ENCODE assay signal across 1 cellular context in the genomic region with DNA sequence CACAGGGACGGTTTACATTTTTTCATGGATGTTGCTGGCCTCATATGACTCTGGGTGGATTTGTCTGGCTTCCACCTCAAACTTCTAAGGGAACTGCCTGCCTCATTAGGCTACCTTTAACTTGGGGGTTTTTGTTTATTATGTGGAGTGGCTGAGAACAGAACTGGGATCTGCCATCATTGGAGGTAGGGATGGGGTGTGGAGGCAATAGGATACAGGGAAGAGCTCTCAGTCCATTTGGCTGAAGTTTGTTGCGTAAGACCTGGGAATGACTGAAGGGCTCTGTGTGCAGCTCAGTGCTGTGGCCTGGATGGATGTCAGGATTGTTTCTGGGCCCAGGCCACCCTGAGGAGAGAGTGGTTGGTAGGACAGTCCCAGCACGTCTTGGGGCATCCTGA.
TF ChIP-seq lines count a peak whose summit lies in the region.

No MANE protein-coding gene starts in this region.

TF ChIP-seq in HepG2, 621 proteins besides CTCF, POLR2A, EP300 and RAD21 (continued from another document and continues in another):
- TF ChIP-seq, protein P1, sequence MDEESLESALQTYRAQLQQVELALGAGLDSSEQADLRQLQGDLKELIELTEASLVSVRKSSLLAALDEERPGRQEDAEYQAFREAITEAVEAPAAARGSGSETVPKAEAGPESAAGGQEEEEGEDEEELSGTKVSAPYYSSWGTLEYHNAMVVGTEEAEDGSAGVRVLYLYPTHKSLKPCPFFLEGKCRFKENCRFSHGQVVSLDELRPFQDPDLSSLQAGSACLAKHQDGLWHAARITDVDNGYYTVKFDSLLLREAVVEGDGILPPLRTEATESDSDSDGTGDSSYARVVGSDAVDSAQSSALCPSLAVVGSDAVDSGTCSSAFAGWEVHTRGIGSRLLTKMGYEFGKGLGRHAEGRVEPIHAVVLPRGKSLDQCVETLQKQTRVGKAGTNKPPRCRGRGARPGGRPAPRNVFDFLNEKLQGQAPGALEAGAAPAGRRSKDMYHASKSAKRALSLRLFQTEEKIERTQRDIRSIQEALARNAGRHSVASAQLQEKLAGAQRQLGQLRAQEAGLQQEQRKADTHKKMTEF (CRISPR knock-in tag; IDR thresholded peaks at IDR 0.05), result no peak
- TF ChIP-seq, protein P2, sequence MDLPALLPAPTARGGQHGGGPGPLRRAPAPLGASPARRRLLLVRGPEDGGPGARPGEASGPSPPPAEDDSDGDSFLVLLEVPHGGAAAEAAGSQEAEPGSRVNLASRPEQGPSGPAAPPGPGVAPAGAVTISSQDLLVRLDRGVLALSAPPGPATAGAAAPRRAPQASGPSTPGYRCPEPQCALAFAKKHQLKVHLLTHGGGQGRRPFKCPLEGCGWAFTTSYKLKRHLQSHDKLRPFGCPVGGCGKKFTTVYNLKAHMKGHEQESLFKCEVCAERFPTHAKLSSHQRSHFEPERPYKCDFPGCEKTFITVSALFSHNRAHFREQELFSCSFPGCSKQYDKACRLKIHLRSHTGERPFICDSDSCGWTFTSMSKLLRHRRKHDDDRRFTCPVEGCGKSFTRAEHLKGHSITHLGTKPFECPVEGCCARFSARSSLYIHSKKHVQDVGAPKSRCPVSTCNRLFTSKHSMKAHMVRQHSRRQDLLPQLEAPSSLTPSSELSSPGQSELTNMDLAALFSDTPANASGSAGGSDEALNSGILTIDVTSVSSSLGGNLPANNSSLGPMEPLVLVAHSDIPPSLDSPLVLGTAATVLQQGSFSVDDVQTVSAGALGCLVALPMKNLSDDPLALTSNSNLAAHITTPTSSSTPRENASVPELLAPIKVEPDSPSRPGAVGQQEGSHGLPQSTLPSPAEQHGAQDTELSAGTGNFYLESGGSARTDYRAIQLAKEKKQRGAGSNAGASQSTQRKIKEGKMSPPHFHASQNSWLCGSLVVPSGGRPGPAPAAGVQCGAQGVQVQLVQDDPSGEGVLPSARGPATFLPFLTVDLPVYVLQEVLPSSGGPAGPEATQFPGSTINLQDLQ (CRISPR knock-in tag; IDR thresholded peaks at IDR 0.05), result peak; percentile 80; the same call in 1 of the 2 replicates
- TF ChIP-seq, protein P3, sequence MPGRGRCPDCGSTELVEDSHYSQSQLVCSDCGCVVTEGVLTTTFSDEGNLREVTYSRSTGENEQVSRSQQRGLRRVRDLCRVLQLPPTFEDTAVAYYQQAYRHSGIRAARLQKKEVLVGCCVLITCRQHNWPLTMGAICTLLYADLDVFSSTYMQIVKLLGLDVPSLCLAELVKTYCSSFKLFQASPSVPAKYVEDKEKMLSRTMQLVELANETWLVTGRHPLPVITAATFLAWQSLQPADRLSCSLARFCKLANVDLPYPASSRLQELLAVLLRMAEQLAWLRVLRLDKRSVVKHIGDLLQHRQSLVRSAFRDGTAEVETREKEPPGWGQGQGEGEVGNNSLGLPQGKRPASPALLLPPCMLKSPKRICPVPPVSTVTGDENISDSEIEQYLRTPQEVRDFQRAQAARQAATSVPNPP (CRISPR knock-in tag; IDR thresholded peaks at IDR 0.05), result no peak
- TF ChIP-seq RNF2 (conservative IDR thresholded peaks at IDR 0.05; ENCODE audit: low read depth), result no peak
- no peak for TF ChIP-seq ZNF33B (CRISPR knock-in tag; IDR thresholded peaks at IDR 0.05)
- TF ChIP-seq, protein P4, sequence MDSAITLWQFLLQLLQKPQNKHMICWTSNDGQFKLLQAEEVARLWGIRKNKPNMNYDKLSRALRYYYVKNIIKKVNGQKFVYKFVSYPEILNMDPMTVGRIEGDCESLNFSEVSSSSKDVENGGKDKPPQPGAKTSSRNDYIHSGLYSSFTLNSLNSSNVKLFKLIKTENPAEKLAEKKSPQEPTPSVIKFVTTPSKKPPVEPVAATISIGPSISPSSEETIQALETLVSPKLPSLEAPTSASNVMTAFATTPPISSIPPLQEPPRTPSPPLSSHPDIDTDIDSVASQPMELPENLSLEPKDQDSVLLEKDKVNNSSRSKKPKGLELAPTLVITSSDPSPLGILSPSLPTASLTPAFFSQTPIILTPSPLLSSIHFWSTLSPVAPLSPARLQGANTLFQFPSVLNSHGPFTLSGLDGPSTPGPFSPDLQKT (CRISPR knock-in tag; IDR thresholded peaks at IDR 0.05; ENCODE audit: borderline replicate concordance), result no peak
- TF ChIP-seq ZNF737 (CRISPR knock-in tag; IDR thresholded peaks at IDR 0.05; ENCODE audit: borderline replicate concordance), result 0 out of 2 replicates have a peak, but pooled peaks have one; percentile 46
- TF ChIP-seq, protein P5, sequence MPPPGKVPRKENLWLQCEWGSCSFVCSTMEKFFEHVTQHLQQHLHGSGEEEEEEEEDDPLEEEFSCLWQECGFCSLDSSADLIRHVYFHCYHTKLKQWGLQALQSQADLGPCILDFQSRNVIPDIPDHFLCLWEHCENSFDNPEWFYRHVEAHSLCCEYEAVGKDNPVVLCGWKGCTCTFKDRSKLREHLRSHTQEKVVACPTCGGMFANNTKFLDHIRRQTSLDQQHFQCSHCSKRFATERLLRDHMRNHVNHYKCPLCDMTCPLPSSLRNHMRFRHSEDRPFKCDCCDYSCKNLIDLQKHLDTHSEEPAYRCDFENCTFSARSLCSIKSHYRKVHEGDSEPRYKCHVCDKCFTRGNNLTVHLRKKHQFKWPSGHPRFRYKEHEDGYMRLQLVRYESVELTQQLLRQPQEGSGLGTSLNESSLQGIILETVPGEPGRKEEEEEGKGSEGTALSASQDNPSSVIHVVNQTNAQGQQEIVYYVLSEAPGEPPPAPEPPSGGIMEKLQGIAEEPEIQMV (CRISPR knock-in tag; IDR thresholded peaks at IDR 0.05; ENCODE audit: low read depth), result no peak
- no peak for TF ChIP-seq DPF2 (CRISPR knock-in tag; IDR thresholded peaks at IDR 0.05; ENCODE audit: borderline replicate concordance, low read depth)
- no peak for TF ChIP-seq BCL6 (CRISPR knock-in tag; IDR thresholded peaks at IDR 0.05)
- TF ChIP-seq ZNF549 (CRISPR knock-in tag; IDR thresholded peaks at IDR 0.05), result no peak
- TF ChIP-seq, protein P6, sequence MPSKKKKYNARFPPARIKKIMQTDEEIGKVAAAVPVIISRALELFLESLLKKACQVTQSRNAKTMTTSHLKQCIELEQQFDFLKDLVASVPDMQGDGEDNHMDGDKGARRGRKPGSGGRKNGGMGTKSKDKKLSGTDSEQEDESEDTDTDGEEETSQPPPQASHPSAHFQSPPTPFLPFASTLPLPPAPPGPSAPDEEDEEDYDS (CRISPR knock-in tag; IDR thresholded peaks at IDR 0.05), result no peak
- TF ChIP-seq ZNF788 (CRISPR knock-in tag; IDR thresholded peaks at IDR 0.05; ENCODE audit: borderline replicate concordance), result no peak
- no peak for TF ChIP-seq FOXA1 (IDR thresholded peaks at IDR 0.05)
- TF ChIP-seq FOXA1 (CRISPR knock-in tag; IDR thresholded peaks at IDR 0.05), result no peak
- TF ChIP-seq KDM1A (CRISPR knock-in tag; IDR thresholded peaks at IDR 0.05), result no peak
- TF ChIP-seq ATF1 (CRISPR knock-in tag; IDR thresholded peaks at IDR 0.05), result no peak
- TF ChIP-seq, protein P7, sequence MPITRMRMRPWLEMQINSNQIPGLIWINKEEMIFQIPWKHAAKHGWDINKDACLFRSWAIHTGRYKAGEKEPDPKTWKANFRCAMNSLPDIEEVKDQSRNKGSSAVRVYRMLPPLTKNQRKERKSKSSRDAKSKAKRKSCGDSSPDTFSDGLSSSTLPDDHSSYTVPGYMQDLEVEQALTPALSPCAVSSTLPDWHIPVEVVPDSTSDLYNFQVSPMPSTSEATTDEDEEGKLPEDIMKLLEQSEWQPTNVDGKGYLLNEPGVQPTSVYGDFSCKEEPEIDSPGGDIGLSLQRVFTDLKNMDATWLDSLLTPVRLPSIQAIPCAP (CRISPR knock-in tag; IDR thresholded peaks at IDR 0.05; ENCODE audit: low read depth), result no peak
- no peak for TF ChIP-seq KLF6 (CRISPR knock-in tag; IDR thresholded peaks at IDR 0.05)
- no peak for TF ChIP-seq MTF1 (CRISPR knock-in tag; IDR thresholded peaks at IDR 0.05)
- TF ChIP-seq, protein P8, sequence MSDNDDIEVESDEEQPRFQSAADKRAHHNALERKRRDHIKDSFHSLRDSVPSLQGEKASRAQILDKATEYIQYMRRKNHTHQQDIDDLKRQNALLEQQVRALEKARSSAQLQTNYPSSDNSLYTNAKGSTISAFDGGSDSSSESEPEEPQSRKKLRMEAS (IDR thresholded peaks at IDR 0.05), result peak; percentile 31; the same call in 1 of the 2 replicates
- TF ChIP-seq IRF2 (CRISPR knock-in tag; IDR thresholded peaks at IDR 0.05), result no peak
- peak; percentile 46 for TF ChIP-seq MED8 (CRISPR knock-in tag; IDR thresholded peaks at IDR 0.05; ENCODE audit: insufficient replicate concordance)
- no peak for TF ChIP-seq ZFAT (CRISPR knock-in tag; conservative IDR thresholded peaks at IDR 0.05)
- no peak for TF ChIP-seq SNRNP70 (IDR thresholded peaks at IDR 0.05; ENCODE audit: low read depth, low read length)
- no peak for TF ChIP-seq NFIB (CRISPR knock-in tag; IDR thresholded peaks at IDR 0.05; ENCODE audit: borderline replicate concordance)
- TF ChIP-seq, protein P9, sequence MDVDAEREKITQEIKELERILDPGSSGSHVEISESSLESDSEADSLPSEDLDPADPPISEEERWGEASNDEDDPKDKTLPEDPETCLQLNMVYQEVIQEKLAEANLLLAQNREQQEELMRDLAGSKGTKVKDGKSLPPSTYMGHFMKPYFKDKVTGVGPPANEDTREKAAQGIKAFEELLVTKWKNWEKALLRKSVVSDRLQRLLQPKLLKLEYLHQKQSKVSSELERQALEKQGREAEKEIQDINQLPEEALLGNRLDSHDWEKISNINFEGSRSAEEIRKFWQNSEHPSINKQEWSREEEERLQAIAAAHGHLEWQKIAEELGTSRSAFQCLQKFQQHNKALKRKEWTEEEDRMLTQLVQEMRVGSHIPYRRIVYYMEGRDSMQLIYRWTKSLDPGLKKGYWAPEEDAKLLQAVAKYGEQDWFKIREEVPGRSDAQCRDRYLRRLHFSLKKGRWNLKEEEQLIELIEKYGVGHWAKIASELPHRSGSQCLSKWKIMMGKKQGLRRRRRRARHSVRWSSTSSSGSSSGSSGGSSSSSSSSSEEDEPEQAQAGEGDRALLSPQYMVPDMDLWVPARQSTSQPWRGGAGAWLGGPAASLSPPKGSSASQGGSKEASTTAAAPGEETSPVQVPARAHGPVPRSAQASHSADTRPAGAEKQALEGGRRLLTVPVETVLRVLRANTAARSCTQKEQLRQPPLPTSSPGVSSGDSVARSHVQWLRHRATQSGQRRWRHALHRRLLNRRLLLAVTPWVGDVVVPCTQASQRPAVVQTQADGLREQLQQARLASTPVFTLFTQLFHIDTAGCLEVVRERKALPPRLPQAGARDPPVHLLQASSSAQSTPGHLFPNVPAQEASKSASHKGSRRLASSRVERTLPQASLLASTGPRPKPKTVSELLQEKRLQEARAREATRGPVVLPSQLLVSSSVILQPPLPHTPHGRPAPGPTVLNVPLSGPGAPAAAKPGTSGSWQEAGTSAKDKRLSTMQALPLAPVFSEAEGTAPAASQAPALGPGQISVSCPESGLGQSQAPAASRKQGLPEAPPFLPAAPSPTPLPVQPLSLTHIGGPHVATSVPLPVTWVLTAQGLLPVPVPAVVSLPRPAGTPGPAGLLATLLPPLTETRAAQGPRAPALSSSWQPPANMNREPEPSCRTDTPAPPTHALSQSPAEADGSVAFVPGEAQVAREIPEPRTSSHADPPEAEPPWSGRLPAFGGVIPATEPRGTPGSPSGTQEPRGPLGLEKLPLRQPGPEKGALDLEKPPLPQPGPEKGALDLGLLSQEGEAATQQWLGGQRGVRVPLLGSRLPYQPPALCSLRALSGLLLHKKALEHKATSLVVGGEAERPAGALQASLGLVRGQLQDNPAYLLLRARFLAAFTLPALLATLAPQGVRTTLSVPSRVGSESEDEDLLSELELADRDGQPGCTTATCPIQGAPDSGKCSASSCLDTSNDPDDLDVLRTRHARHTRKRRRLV (CRISPR knock-in tag; IDR thresholded peaks at IDR 0.05), result 0 out of 2 replicates have a peak, but pooled peaks have one; percentile 39
- 0 out of 2 replicates have a peak, but pooled peaks have one; percentile 3 for TF ChIP-seq ZNF607 (CRISPR knock-in tag; IDR thresholded peaks at IDR 0.05; ENCODE audit: borderline replicate concordance)
- no peak for TF ChIP-seq RFX5 (IDR thresholded peaks at IDR 0.05; ENCODE audit: low read depth, low read length)
- no peak for TF ChIP-seq SP4 (CRISPR knock-in tag; IDR thresholded peaks at IDR 0.05)
- TF ChIP-seq, protein P10, sequence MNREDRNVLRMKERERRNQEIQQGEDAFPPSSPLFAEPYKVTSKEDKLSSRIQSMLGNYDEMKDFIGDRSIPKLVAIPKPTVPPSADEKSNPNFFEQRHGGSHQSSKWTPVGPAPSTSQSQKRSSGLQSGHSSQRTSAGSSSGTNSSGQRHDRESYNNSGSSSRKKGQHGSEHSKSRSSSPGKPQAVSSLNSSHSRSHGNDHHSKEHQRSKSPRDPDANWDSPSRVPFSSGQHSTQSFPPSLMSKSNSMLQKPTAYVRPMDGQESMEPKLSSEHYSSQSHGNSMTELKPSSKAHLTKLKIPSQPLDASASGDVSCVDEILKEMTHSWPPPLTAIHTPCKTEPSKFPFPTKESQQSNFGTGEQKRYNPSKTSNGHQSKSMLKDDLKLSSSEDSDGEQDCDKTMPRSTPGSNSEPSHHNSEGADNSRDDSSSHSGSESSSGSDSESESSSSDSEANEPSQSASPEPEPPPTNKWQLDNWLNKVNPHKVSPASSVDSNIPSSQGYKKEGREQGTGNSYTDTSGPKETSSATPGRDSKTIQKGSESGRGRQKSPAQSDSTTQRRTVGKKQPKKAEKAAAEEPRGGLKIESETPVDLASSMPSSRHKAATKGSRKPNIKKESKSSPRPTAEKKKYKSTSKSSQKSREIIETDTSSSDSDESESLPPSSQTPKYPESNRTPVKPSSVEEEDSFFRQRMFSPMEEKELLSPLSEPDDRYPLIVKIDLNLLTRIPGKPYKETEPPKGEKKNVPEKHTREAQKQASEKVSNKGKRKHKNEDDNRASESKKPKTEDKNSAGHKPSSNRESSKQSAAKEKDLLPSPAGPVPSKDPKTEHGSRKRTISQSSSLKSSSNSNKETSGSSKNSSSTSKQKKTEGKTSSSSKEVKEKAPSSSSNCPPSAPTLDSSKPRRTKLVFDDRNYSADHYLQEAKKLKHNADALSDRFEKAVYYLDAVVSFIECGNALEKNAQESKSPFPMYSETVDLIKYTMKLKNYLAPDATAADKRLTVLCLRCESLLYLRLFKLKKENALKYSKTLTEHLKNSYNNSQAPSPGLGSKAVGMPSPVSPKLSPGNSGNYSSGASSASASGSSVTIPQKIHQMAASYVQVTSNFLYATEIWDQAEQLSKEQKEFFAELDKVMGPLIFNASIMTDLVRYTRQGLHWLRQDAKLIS (CRISPR knock-in tag; IDR thresholded peaks at IDR 0.05), result no peak
- TF ChIP-seq EHMT2 (IDR thresholded peaks at IDR 0.05; ENCODE audit: borderline replicate concordance, low read depth, low read length), result peak; percentile 78; the same call in 1 of the 2 replicates
- TF ChIP-seq, protein P11, sequence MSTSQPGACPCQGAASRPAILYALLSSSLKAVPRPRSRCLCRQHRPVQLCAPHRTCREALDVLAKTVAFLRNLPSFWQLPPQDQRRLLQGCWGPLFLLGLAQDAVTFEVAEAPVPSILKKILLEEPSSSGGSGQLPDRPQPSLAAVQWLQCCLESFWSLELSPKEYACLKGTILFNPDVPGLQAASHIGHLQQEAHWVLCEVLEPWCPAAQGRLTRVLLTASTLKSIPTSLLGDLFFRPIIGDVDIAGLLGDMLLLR (CRISPR knock-in tag; IDR thresholded peaks at IDR 0.05), result 0 out of 2 replicates have a peak, but pooled peaks have one; percentile 39
- TF ChIP-seq, protein P12, sequence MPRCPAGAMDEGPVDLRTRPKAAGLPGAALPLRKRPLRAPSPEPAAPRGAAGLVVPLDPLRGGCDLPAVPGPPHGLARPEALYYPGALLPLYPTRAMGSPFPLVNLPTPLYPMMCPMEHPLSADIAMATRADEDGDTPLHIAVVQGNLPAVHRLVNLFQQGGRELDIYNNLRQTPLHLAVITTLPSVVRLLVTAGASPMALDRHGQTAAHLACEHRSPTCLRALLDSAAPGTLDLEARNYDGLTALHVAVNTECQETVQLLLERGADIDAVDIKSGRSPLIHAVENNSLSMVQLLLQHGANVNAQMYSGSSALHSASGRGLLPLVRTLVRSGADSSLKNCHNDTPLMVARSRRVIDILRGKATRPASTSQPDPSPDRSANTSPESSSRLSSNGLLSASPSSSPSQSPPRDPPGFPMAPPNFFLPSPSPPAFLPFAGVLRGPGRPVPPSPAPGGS (CRISPR knock-in tag; IDR thresholded peaks at IDR 0.05), result 0 out of 2 replicates have a peak, but pooled peaks have one; percentile 33
- TF ChIP-seq HOXA3 (CRISPR knock-in tag; IDR thresholded peaks at IDR 0.05), result no peak
- no peak for TF ChIP-seq SALL2 (CRISPR knock-in tag; IDR thresholded peaks at IDR 0.05)
- TF ChIP-seq PHF21A (CRISPR knock-in tag; IDR thresholded peaks at IDR 0.05), result 0 out of 2 replicates have a peak, but pooled peaks have one; percentile 16
